In genomic region chr1:232600430-232601258, GRCh38 we compare ENCODE assay signal across 10 cellular contexts. TPM values are rescaled to one million over a fixed set of nuclear protein-coding genes. Genes with fewer than 3 reads are reported as not detected.
DNase-seq lines count a peak whose midpoint lies in the region; ATAC-seq and TF ChIP-seq lines count a peak whose summit lies in the region.
"Had no signal": no experiment of that assay in that cellular context is flagged by ENCODE, and none has a peak within 500 bp of the region (broad histone marks: within the 10 kb centered on the region; RNA-seq: fewer than 3 reads in every experiment).

No MANE protein-coding gene starts in this region.

- no peaks in the 10 kb centered on the region for H3K27me3 Mint-ChIP-seq in naive thymus-derived CD4-positive, alpha-beta T cell
- H3K27me3 Mint-ChIP-seq: activated naive CD8-positive, alpha-beta T cell treated with anti-CD3 and anti-CD28 coated beads, Interleukin-2, amount 10 ng/mL, durations not matched to agents 7 days and 5 days; T-cell had no signal

- DNase-seq in RPMI7951 (ENCODE audit: low read depth) (peak; percentile 40), stomach (no peak), GM19238 (ENCODE audit: insufficient read length, low spot score) (no peak)
- DNase-seq in naive thymus-derived CD4-positive, alpha-beta T cell: no peak
- DNase-seq: activated naive CD8-positive, alpha-beta T cell treated with anti-CD3 and anti-CD28 coated beads, Interleukin-2, amount 10 ng/mL, durations not matched to agents 7 days and 5 days; T-cell had no signal

- TF ChIP-seq CTCF in stomach (IDR thresholded peaks at IDR 0.05): no peak

- H3K9me3 Mint-ChIP-seq in naive thymus-derived CD4-positive, alpha-beta T cell: peaks cover 0 to 4% (median 0%) of the 10 kb centered on the region in 11 donors
- H3K9me3 Mint-ChIP-seq: activated naive CD8-positive, alpha-beta T cell treated with anti-CD3 and anti-CD28 coated beads, Interleukin-2, amount 10 ng/mL, durations not matched to agents 7 days and 5 days; T-cell had no signal

- intact Hi-C loops in naive thymus-derived CD4-positive, alpha-beta T cell (cut with micrococcal nuclease): loop anchor here in 1 of 2 donors (1.0 kb wide), 1 partner anchor 22 kb away; no protein-coding TSS in a partner anchor
- intact Hi-C loops in stomach (cut with DNase I; ENCODE audit: low total_unique reads): no loop called here

- peaks cover 0 to 50% (median 0%) of the 10 kb centered on the region in 7 donors for H3K4me1 Mint-ChIP-seq in naive thymus-derived CD4-positive, alpha-beta T cell

- no peak overlapping the region for H3K4me3 ChIP-seq in naive thymus-derived CD4-positive, alpha-beta T cell (ENCODE audit: low read length)
- H3K4me3 ChIP-seq in stomach: no peak overlapping the region
- H3K4me3 ChIP-seq: gastroesophageal sphincter had no signal

- no peaks in the 10 kb centered on the region for H3K27me3 ChIP-seq in naive thymus-derived CD4-positive, alpha-beta T cell (ENCODE audit: control insufficient read depth in 2 of 2, insufficient read depth in 2 of 2, low read length in 2 of 2)
- no peaks in the 10 kb centered on the region for H3K27me3 ChIP-seq in stomach
- H3K27me3 ChIP-seq: gastroesophageal sphincter had no signal

- POLR2A ChIA-PET in naive thymus-derived CD4-positive, alpha-beta T cell (lab: Charles Lee): no interaction called here

- TF ChIP-seq POLR2A in stomach (IDR thresholded peaks at IDR 0.05): no peak

- H3K27ac ChIP-seq in naive thymus-derived CD4-positive, alpha-beta T cell (ENCODE audit: low read depth, low read length): no peak overlapping the region
- H3K27ac ChIP-seq in stomach: no peak overlapping the region

- TF ChIP-seq EP300 in stomach (IDR thresholded peaks at IDR 0.05): no peak

- H3K36me3 ChIP-seq in naive thymus-derived CD4-positive, alpha-beta T cell (ENCODE audit: control insufficient read depth in 2 of 3, insufficient read depth in 3 of 3, low read length in 3 of 3): no peaks in the 10 kb centered on the region
- H3K36me3 ChIP-seq in stomach: no peaks in the 10 kb centered on the region
- H3K36me3 ChIP-seq: gastroesophageal sphincter had no signal

- CTCF ChIA-PET in naive thymus-derived CD4-positive, alpha-beta T cell (lab: Charles Lee): no interaction called here

- WGBS in stomach, 5 donors: 56 to 75% (median 60%) methylated on average over 6 of the region's 6 CpGs

- H3K27ac Mint-ChIP-seq in naive thymus-derived CD4-positive, alpha-beta T cell: peak overlapping the region in 2 of 9 donors; percentile 7 to 66

- ATAC-seq in GM18867 (IDR thresholded peaks at IDR 0.05; ENCODE audit: unreplicated experiment): peak; percentile 63
- ATAC-seq in HG03064 (IDR thresholded peaks at IDR 0.05; ENCODE audit: low read depth, unreplicated experiment): peak; percentile 35
- ATAC-seq in naive thymus-derived CD4-positive, alpha-beta T cell: peak; percentile 56
- ATAC-seq in GM18861 (IDR thresholded peaks at IDR 0.05; ENCODE audit: unreplicated experiment): no peak
- ATAC-seq: gastroesophageal sphincter had no signal

- H3K4me1 ChIP-seq in naive thymus-derived CD4-positive, alpha-beta T cell (ENCODE audit: control insufficient read depth in 2 of 2, insufficient read depth in 2 of 2, low read length in 2 of 2): peaks cover 0 to 19% of the 10 kb centered on the region in 2 donors
- peaks cover 0 to 33% (median 11%) of the 10 kb centered on the region in 4 donors for H3K4me1 ChIP-seq in stomach

- no peak overlapping the region for H3K4me3 Mint-ChIP-seq in naive thymus-derived CD4-positive, alpha-beta T cell
- H3K4me3 Mint-ChIP-seq: T-cell had no signal

- H3K9me3 ChIP-seq in naive thymus-derived CD4-positive, alpha-beta T cell (ENCODE audit: control insufficient read depth in 2 of 3, low read length in 3 of 3): no peaks in the 10 kb centered on the region
- no peaks in the 10 kb centered on the region for H3K9me3 ChIP-seq in stomach
- H3K9me3 ChIP-seq: gastroesophageal sphincter had no signal

- H3K36me3 Mint-ChIP-seq in naive thymus-derived CD4-positive, alpha-beta T cell: peaks cover 0 to 7% (median 0%) of the 10 kb centered on the region in 5 donors
- H3K36me3 Mint-ChIP-seq: activated naive CD8-positive, alpha-beta T cell treated with anti-CD3 and anti-CD28 coated beads, Interleukin-2, amount 10 ng/mL, durations not matched to agents 7 days and 5 days; T-cell had no signal

RNA-seq across cellular contexts. Expression of gene SIPA1L2, which starts 29.3 kb away (rescaled TPM):
- 12.9 and 21.0 TPM in 2 replicates for total RNA-seq in RPMI7951 (2014; rRNA removed; shearing (Covaris generic))
- total RNA-seq in naive thymus-derived CD4-positive, alpha-beta T cell: 1 to 10 TPM in 1 of 5 experiments, under 1 TPM in 4; 0.27 to 4.9 (median 0.69) TPM
- under 1 TPM in 1 of 2 donors, not detected in 1; 0.08 TPM for polyA plus RNA-seq in naive thymus-derived CD4-positive, alpha-beta T cell
- total RNA-seq in stomach: 100 to 1,000 TPM in 1 of 5 donors, 10 to 100 TPM in 3, 1 to 10 TPM in 1; 6.4 to 240 (median 37.5) TPM
- polyA plus RNA-seq in stomach: 1 to 10 TPM; 2.5 to 6.8 (median 4.1) TPM
